Comparison of ENCODE assay signal across 2 cellular contexts in the genomic region with DNA sequence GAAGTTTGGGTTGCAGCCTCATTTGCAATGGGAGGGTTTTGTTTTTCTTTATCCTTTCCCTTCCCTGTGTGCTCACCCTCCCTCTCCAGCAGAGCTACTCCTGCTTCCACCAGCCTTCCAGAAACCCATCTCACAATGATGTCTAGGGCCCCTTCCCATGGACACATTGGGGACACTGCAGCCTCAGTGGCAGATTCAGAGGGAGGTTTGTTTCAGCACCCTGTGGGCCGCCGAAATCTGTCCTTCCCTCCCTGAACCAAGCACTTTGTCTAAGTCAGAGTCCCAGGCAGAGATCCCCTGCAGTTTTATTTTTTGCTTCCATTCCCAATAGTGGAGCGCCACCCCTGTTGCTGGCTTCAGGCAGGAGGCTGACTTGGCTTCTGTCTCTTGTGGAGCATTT.
TF ChIP-seq lines count a peak whose summit lies in the region.

No MANE protein-coding gene starts in this region.

TF ChIP-seq in IMR-90, 13 proteins besides CTCF, POLR2A, EP300 and RAD21:
- TF ChIP-seq MAFK (IDR thresholded peaks at IDR 0.05; ENCODE audit: low read depth, low read length) (no peak), MXI1 (IDR thresholded peaks at IDR 0.05; ENCODE audit: borderline replicate concordance, low read depth, low read length) (no peak), CHD1 (IDR thresholded peaks at IDR 0.05; ENCODE audit: low read depth, low read length) (no peak), RCOR1 (IDR thresholded peaks at IDR 0.05; ENCODE audit: insufficient replicate concordance, low read length) (no peak), CEBPB (IDR thresholded peaks at IDR 0.05; ENCODE audit: low read depth, low read length) (no peak), FOS (IDR thresholded peaks at IDR 0.05; ENCODE audit: low read depth, low read length) (no peak), SMC3 (IDR thresholded peaks at IDR 0.05; ENCODE audit: low read depth, low read length) (no peak), MAZ (IDR thresholded peaks at IDR 0.05; ENCODE audit: borderline replicate concordance, low read depth, low read length) (no peak), BHLHE40 (IDR thresholded peaks at IDR 0.05; ENCODE audit: low read depth, low read length) (no peak), NFE2L2 (IDR thresholded peaks at IDR 0.05; ENCODE audit: low read depth, low read length) (no peak), RFX5 (IDR thresholded peaks at IDR 0.05; ENCODE audit: low read depth, low read length) (no peak)
- TF ChIP-seq, protein P1, sequence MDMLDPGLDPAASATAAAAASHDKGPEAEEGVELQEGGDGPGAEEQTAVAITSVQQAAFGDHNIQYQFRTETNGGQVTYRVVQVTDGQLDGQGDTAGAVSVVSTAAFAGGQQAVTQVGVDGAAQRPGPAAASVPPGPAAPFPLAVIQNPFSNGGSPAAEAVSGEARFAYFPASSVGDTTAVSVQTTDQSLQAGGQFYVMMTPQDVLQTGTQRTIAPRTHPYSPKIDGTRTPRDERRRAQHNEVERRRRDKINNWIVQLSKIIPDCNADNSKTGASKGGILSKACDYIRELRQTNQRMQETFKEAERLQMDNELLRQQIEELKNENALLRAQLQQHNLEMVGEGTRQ (IDR thresholded peaks at IDR 0.05; ENCODE audit: low read depth, low read length): no peak
- TF ChIP-seq, protein P2, sequence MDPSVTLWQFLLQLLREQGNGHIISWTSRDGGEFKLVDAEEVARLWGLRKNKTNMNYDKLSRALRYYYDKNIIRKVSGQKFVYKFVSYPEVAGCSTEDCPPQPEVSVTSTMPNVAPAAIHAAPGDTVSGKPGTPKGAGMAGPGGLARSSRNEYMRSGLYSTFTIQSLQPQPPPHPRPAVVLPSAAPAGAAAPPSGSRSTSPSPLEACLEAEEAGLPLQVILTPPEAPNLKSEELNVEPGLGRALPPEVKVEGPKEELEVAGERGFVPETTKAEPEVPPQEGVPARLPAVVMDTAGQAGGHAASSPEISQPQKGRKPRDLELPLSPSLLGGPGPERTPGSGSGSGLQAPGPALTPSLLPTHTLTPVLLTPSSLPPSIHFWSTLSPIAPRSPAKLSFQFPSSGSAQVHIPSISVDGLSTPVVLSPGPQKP (IDR thresholded peaks at IDR 0.05; ENCODE audit: borderline replicate concordance, low read depth, low read length): no peak

TF ChIP-seq in H1, 55 proteins besides CTCF, POLR2A, EP300 and RAD21:
- TF ChIP-seq MAX (IDR thresholded peaks at IDR 0.05): no peak
- TF ChIP-seq ATF3 (IDR thresholded peaks at IDR 0.05; ENCODE audit: insufficient read depth, low read depth, low read length): no peak
- no peak for TF ChIP-seq PHF8 (conservative IDR thresholded peaks at IDR 0.05; ENCODE audit: low read depth, low read length)
- no peak for TF ChIP-seq YY1 (IDR thresholded peaks at IDR 0.05; ENCODE audit: low read depth, low read length)
- no peak for TF ChIP-seq EGR1 (IDR thresholded peaks at IDR 0.05; ENCODE audit: borderline replicate concordance, low read depth, low read length)
- no peak for TF ChIP-seq CREB1 (IDR thresholded peaks at IDR 0.05)
- TF ChIP-seq KDM4A (IDR thresholded peaks at IDR 0.05; ENCODE audit: low read depth, low read length, severe bottlenecking): no peak
- TF ChIP-seq, protein P1 (IDR thresholded peaks at IDR 0.05; ENCODE audit: low read length): no peak
- TF ChIP-seq ZNF274 (IDR thresholded peaks at IDR 0.05; ENCODE audit: borderline replicate concordance, extremely low read depth, low read length): no peak
- TF ChIP-seq CTBP2 (IDR thresholded peaks at IDR 0.05; ENCODE audit: borderline replicate concordance, insufficient read depth, insufficient read length, low read length): no peak
- no peak for TF ChIP-seq KDM1A (IDR thresholded peaks at IDR 0.05; ENCODE audit: borderline replicate concordance, low read length)
- TF ChIP-seq BRCA1 (IDR thresholded peaks at IDR 0.05; ENCODE audit: low read depth, low read length): no peak
- no peak for TF ChIP-seq HDAC2 (IDR thresholded peaks at IDR 0.05; ENCODE audit: borderline replicate concordance in 1 of 2, low read depth in 2 of 2, low read length in 2 of 2)
- no peak for TF ChIP-seq E2F6 (IDR thresholded peaks at IDR 0.05)
- TF ChIP-seq GTF2F1 (IDR thresholded peaks at IDR 0.05; ENCODE audit: borderline replicate concordance, low read depth, low read length): no peak
